9 cellular contexts compared by ENCODE assay signal in the genomic region with DNA sequence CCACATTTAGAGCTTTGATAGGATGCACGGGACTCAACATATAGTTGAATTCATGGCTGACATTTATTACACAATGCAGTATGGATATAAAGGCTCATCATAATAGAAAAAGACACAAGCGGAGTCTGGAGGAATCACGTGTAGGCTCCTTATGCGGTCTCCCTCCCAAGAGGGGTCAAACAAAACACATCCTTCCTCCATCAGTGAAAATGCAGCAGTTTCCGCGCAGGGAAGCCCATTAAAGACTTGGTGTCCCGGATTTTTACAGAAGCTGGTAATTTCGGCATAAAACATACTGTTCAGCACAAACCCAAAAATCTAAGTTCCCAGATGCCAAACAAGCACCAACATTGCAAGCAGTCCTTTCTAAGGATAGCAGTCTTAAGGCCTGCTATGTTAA. TPM values are rescaled to one million over a fixed set of nuclear protein-coding genes. Genes with fewer than 3 reads are reported as not detected.
DNase-seq lines count a peak whose midpoint lies in the region; ATAC-seq and TF ChIP-seq lines count a peak whose summit lies in the region.
"Had no signal": no experiment of that assay in that cellular context is flagged by ENCODE, and none has a peak within 500 bp of the region (broad histone marks: within the 10 kb centered on the region; RNA-seq: fewer than 3 reads in every experiment).

No MANE protein-coding gene starts in this region.

- peaks cover 16% of the 10 kb centered on the region for H3K4me1 Mint-ChIP-seq in activated T-helper 17 cell treated with anti-CD3 and anti-CD28 coated beads, Interleukin-2, amount 50 U/mL, for 72 hours

- H3K36me3 Mint-ChIP-seq in activated T-helper 17 cell treated with anti-CD3 and anti-CD28 coated beads, Interleukin-2, amount 50 U/mL, for 72 hours (ENCODE audit: low read depth): peaks cover 14% of the 10 kb centered on the region

- intact Hi-C loops in left ventricle myocardium inferior (cut with micrococcal nuclease): no loop called here
- intact Hi-C loops in Right ventricle myocardium inferior (cut with DNase I): no loop called here
- intact Hi-C loops in vagina (cut with DNase I): loop anchor here (2.0 kb wide), 1 partner anchor 55 kb away; a partner anchor contains a TSS

- H3K27ac ChIP-seq in left ventricle myocardium inferior (replicated peaks) (peak overlapping the region; percentile 93), vagina (peak overlapping the region; percentile 87)

- H3K4me1 ChIP-seq in left ventricle myocardium inferior: peaks cover 26% of the 10 kb centered on the region
- peaks cover 12% of the 10 kb centered on the region for H3K4me1 ChIP-seq in vagina

- ATAC-seq in Right ventricle myocardium inferior: no peak
- no peak for ATAC-seq in activated T-helper 17 cell treated with anti-CD3 and anti-CD28 coated beads, Interleukin-2, amount 50 U/mL, for 72 hours (replicated peaks)
- ATAC-seq in GM19328 (IDR thresholded peaks at IDR 0.05; ENCODE audit: unreplicated experiment): no peak
- no peak for ATAC-seq in HG02870 (IDR thresholded peaks at IDR 0.05; ENCODE audit: unreplicated experiment)

- H3K27ac Mint-ChIP-seq in activated T-helper 17 cell treated with anti-CD3 and anti-CD28 coated beads, Interleukin-2, amount 50 U/mL, for 72 hours: peak overlapping the region; percentile 92

- no peaks in the 10 kb centered on the region for H3K9me3 Mint-ChIP-seq in activated T-helper 17 cell treated with anti-CD3 and anti-CD28 coated beads, Interleukin-2, amount 50 U/mL, for 72 hours
- H3K9me3 Mint-ChIP-seq: activated naive CD4-positive, alpha-beta T cell treated with anti-CD3 and anti-CD28 coated beads, Interleukin-2, amount 50 U/mL, for 72 hours had no signal

- no peak for DNase-seq in left ventricle myocardium inferior
- DNase-seq in Right ventricle myocardium inferior (ENCODE audit: missing footprints): no peak
- DNase-seq in iris pigment epithelial cell (ENCODE audit: low read depth): peak; percentile 30
- DNase-seq in vagina (ENCODE audit: extremely low spot score in 2 of 2): no peak
- DNase-seq in mucosa of gallbladder (ENCODE audit: low spot score): no peak

- H3K36me3 ChIP-seq in left ventricle myocardium inferior (no peaks in the 10 kb centered on the region), vagina (no peaks in the 10 kb centered on the region)

- H3K9me3 ChIP-seq in left ventricle myocardium inferior (replicated peaks) (no peaks in the 10 kb centered on the region), vagina (no peaks in the 10 kb centered on the region)

- TF ChIP-seq POLR2A in vagina (IDR thresholded peaks at IDR 0.05): no peak

- peak overlapping the region; percentile 96 for H3K4me3 Mint-ChIP-seq in activated T-helper 17 cell treated with anti-CD3 and anti-CD28 coated beads, Interleukin-2, amount 50 U/mL, for 72 hours

- no peaks in the 10 kb centered on the region for H3K27me3 Mint-ChIP-seq in activated T-helper 17 cell treated with anti-CD3 and anti-CD28 coated beads, Interleukin-2, amount 50 U/mL, for 72 hours

- TF ChIP-seq CTCF in left ventricle myocardium inferior (IDR thresholded peaks at IDR 0.05; ENCODE audit: borderline replicate concordance): no peak
- TF ChIP-seq CTCF in vagina (IDR thresholded peaks at IDR 0.05): no peak

- H3K27me3 ChIP-seq in left ventricle myocardium inferior (ENCODE audit: low read depth) (no peaks in the 10 kb centered on the region), vagina (no peaks in the 10 kb centered on the region)

- H3K4me3 ChIP-seq in left ventricle myocardium inferior (peak overlapping the region; percentile 85), vagina (peak overlapping the region in 1 of 2 donors; percentile 94)

RNA-seq across cellular contexts. Expression of a gene that starts 1.1 kb away (rescaled TPM):
- total RNA-seq in left ventricle myocardium inferior (13.4 TPM), Right ventricle myocardium inferior (9.5 TPM), vagina (14.0 TPM), mucosa of gallbladder (19.6 TPM)
- 10 to 100 TPM in 1 of 2 donors, 1 to 10 TPM in 1; 9.3 to 12.4 TPM for total RNA-seq in activated T-helper 17 cell treated with anti-CD3 and anti-CD28 coated beads, Interleukin-2, amount 50 U/mL, for 72 hours

RNA-seq across cellular contexts. Expression of a gene that starts 54.4 kb away (rescaled TPM):
- total RNA-seq in left ventricle myocardium inferior (15.1 TPM), Right ventricle myocardium inferior (18.7 TPM), vagina (47.4 TPM), mucosa of gallbladder (78.5 TPM)
- 10 to 100 TPM; 33.2 to 51.1 TPM for total RNA-seq in activated T-helper 17 cell treated with anti-CD3 and anti-CD28 coated beads, Interleukin-2, amount 50 U/mL, for 72 hours
